Comparison of ENCODE assay signal across 8 cellular contexts in the genomic region with DNA sequence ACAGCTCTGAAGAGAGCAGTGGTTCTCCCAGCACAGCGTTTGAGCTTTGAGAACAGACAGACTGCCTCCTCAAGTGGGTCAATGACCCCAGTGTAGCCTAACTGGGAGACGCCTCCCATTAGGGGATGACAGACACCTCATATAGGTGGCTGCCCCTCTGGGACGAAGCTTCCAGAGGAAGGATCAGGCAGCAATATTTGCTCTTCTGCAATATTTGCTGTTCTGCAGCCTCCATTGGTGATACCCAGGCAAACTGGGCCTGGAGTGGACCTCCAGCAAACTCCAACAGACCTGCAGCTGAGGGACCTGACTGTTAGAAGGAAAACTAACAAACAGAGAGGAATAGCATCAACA. TPM values are rescaled to one million over a fixed set of nuclear protein-coding genes. Genes with fewer than 3 reads are reported as not detected.
DNase-seq lines count a peak whose midpoint lies in the region; ATAC-seq, FAIRE-seq and TF ChIP-seq lines count a peak whose summit lies in the region.
"Not testable (repeated sequence)": the region's sequence is repeated elsewhere in the genome, so short reads cannot be mapped to it uniquely, and the experiment has no call there.

No MANE protein-coding gene starts in this region.

- not testable (repeated sequence) for H4K91ac ChIP-seq in trophoblast cell (ENCODE audit: low read depth, low read length)

- H3K36me3 ChIP-seq in HUES48 (ENCODE audit: control insufficient read depth, insufficient read depth, low read length); effector memory CD4-positive, alpha-beta T cell (ENCODE audit: control insufficient read depth, insufficient read depth, low read length); iPS-18a (ENCODE audit: control insufficient read depth, low read depth, low read length); trophoblast cell (ENCODE audit: control insufficient read depth in 1 of 2, insufficient read depth in 2 of 2, low read length in 2 of 2): not testable (repeated sequence)

- TF ChIP-seq RAD21 in A549 (conservative IDR thresholded peaks at IDR 0.05 in 1 of 2, IDR thresholded peaks at IDR 0.05 in 1 of 2) = not testable (repeated sequence)

- H2AK5ac ChIP-seq in trophoblast cell (ENCODE audit: low read length) = not testable (repeated sequence)

- H2BK12ac ChIP-seq in trophoblast cell (ENCODE audit: low read length) = not testable (repeated sequence)

- not testable (repeated sequence) for TF ChIP-seq POLR2A in A549 (IDR thresholded peaks at IDR 0.05; ENCODE audit: low read length)

- not testable (repeated sequence) for H2AFZ ChIP-seq in trophoblast cell (ENCODE audit: insufficient read depth, low read length, poor library complexity)

- H3K23ac ChIP-seq in trophoblast cell (ENCODE audit: low read length) = not testable (repeated sequence)

- not testable (repeated sequence) for H4K12ac ChIP-seq in trophoblast cell (ENCODE audit: low read depth, low read length)

- H3K36me3 Mint-ChIP-seq in T-helper 2 cell treated with Interferon-gamma antibody and Interleukin-4, amounts not matched to agents 5 μg/mL and 100 μg/mL, for 36 hours (ENCODE audit: low read depth) = peaks cover 25% of the 10 kb centered on the region
- H3K36me3 Mint-ChIP-seq in activated naive CD4-positive, alpha-beta T cell treated with anti-CD3 and anti-CD28 coated beads for 36 hours (ENCODE audit: low read depth) = peaks cover 16% of the 10 kb centered on the region
- H3K36me3 Mint-ChIP-seq in naive thymus-derived CD8-positive, alpha-beta T cell = peaks cover 8 to 34% (median 32%) of the 10 kb centered on the region in 3 donors

- not testable (repeated sequence) for H3K27me3 Mint-ChIP-seq in T-helper 2 cell treated with Interferon-gamma antibody and Interleukin-4, amounts not matched to agents 5 μg/mL and 100 μg/mL, for 36 hours (ENCODE audit: low read depth); activated naive CD4-positive, alpha-beta T cell treated with anti-CD3 and anti-CD28 coated beads for 36 hours (ENCODE audit: low read depth); naive thymus-derived CD8-positive, alpha-beta T cell

- H4K8ac ChIP-seq in trophoblast cell (ENCODE audit: low read depth, low read length) = not testable (repeated sequence)

- H3K9me3 ChIP-seq in A549; HUES48 (ENCODE audit: control insufficient read depth, insufficient read depth, low read length); effector memory CD4-positive, alpha-beta T cell (ENCODE audit: control insufficient read depth, low read length); iPS-18a (ENCODE audit: control insufficient read depth, low read depth, low read length); trophoblast cell (ENCODE audit: insufficient read depth, low read depth, low read length): not testable (repeated sequence)

- intact Hi-C loops in activated naive CD4-positive, alpha-beta T cell treated with anti-CD3 and anti-CD28 coated beads for 36 hours (cut with micrococcal nuclease) = loop anchor here (2.0 to 5.0 kb wide), 4 partner anchors 76 to 1065 kb away; a partner anchor contains a TSS

- ATAC-seq in A549; naive thymus-derived CD8-positive, alpha-beta T cell: not testable (repeated sequence)

- H3K9me3 Mint-ChIP-seq in T-helper 2 cell treated with Interferon-gamma antibody and Interleukin-4, amounts not matched to agents 5 μg/mL and 100 μg/mL, for 36 hours = peaks cover 24% of the 10 kb centered on the region
- H3K9me3 Mint-ChIP-seq in activated naive CD4-positive, alpha-beta T cell treated with anti-CD3 and anti-CD28 coated beads for 36 hours = peaks cover 16% of the 10 kb centered on the region
- peaks cover 0 to 28% (median 8%) of the 10 kb centered on the region in 9 donors for H3K9me3 Mint-ChIP-seq in naive thymus-derived CD8-positive, alpha-beta T cell

- not testable (repeated sequence) for H3K79me1 ChIP-seq in trophoblast cell (ENCODE audit: low read length)

- H3K4me3 Mint-ChIP-seq in T-helper 2 cell treated with Interferon-gamma antibody and Interleukin-4, amounts not matched to agents 5 μg/mL and 100 μg/mL, for 36 hours = peak overlapping the region; percentile 17
- H3K4me3 Mint-ChIP-seq in activated naive CD4-positive, alpha-beta T cell treated with anti-CD3 and anti-CD28 coated beads for 36 hours = peak overlapping the region; percentile 71
- H3K4me3 Mint-ChIP-seq in naive thymus-derived CD8-positive, alpha-beta T cell = peak overlapping the region in 9 of 10 donors; percentile 42 to 90 (median 72)

- not testable (repeated sequence) for TF ChIP-seq CTCF in A549 (IDR thresholded peaks at IDR 0.05)

- not testable (repeated sequence) for H3K18ac ChIP-seq in trophoblast cell (ENCODE audit: low read length)

- H3K27ac Mint-ChIP-seq in T-helper 2 cell treated with Interferon-gamma antibody and Interleukin-4, amounts not matched to agents 5 μg/mL and 100 μg/mL, for 36 hours = peak overlapping the region; percentile 39
- H3K27ac Mint-ChIP-seq in activated naive CD4-positive, alpha-beta T cell treated with anti-CD3 and anti-CD28 coated beads for 36 hours = peak overlapping the region; percentile 88
- peak overlapping the region; percentile 72 to 98 (median 92) for H3K27ac Mint-ChIP-seq in naive thymus-derived CD8-positive, alpha-beta T cell

- not testable (repeated sequence) for H2BK5ac ChIP-seq in trophoblast cell (ENCODE audit: low read depth, low read length, poor library complexity)

- DNase-seq in A549 (ENCODE audit: low read depth in 1 of 2, low spot score in 1 of 2); T-helper 2 cell treated with Interferon-gamma antibody and Interleukin-4, amounts not matched to agents 5 μg/mL and 100 μg/mL, for 36 hours (ENCODE audit: low spot score); activated naive CD4-positive, alpha-beta T cell treated with anti-CD3 and anti-CD28 coated beads for 36 hours; effector memory CD4-positive, alpha-beta T cell; naive thymus-derived CD8-positive, alpha-beta T cell; trophoblast cell: not testable (repeated sequence)

- no CpG with 5 or more reads among the region's 3 CpGs for WGBS in A549 (ENCODE audit: missing lambda C conversion rate)
- no CpG with 5 or more reads among the region's 3 CpGs for WGBS in trophoblast cell (ENCODE audit: extremely low coverage, insufficient coverage, insufficient read length)

- not testable (repeated sequence) for H3K9ac ChIP-seq in HUES48 (ENCODE audit: low read depth, low read length); trophoblast cell (ENCODE audit: low read length)
- peak overlapping the region; percentile 55 for H3K9ac ChIP-seq in iPS-18a (ENCODE audit: low read length)

- not testable (repeated sequence) for TF ChIP-seq EP300 in A549 (IDR thresholded peaks at IDR 0.05)

- POLR2A ChIA-PET in A549 (lab: Yijun Ruan, JAX) = not testable (repeated sequence)
- POLR2A ChIA-PET in naive thymus-derived CD8-positive, alpha-beta T cell (lab: Charles Lee) = interaction anchor here (0.6 to 1.7 kb wide), 6 partner anchors 45 to 217 kb away, joined by 3 to 9 read pairs (median 4); a partner anchor contains a TSS

- not testable (repeated sequence) for H3K4me1 ChIP-seq in A549; HUES48 (ENCODE audit: control insufficient read depth, insufficient read depth, low read length); effector memory CD4-positive, alpha-beta T cell (ENCODE audit: control insufficient read depth, insufficient read depth, low read length, poor library complexity, severe bottlenecking); iPS-18a (ENCODE audit: control insufficient read depth, low read depth, low read length); trophoblast cell (ENCODE audit: control insufficient read depth in 1 of 2, insufficient read depth in 2 of 2, low read length in 2 of 2)

- H3K4ac ChIP-seq in trophoblast cell (ENCODE audit: low read depth, low read length) = not testable (repeated sequence)

- not testable (repeated sequence) for H3K14ac ChIP-seq in trophoblast cell (ENCODE audit: low read length)

- H3K4me3 ChIP-seq in A549; effector memory CD4-positive, alpha-beta T cell (ENCODE audit: insufficient read depth, low read depth, low read length, poor library complexity, severe bottlenecking); trophoblast cell (ENCODE audit: low read depth, low read length): not testable (repeated sequence)
- 0 out of 2 replicates have a peak overlapping the region, but pooled peaks have one; percentile 21 for H3K4me3 ChIP-seq in HUES48 (ENCODE audit: low read depth, low read length)
- peak overlapping the region; percentile 56 for H3K4me3 ChIP-seq in iPS-18a (ENCODE audit: low read length)

- not testable (repeated sequence) for H3K27me3 ChIP-seq in HUES48 (ENCODE audit: control insufficient read depth, insufficient read depth, low read length); effector memory CD4-positive, alpha-beta T cell (replicated peaks; ENCODE audit: control insufficient read depth, insufficient read depth, low read length, poor library complexity, severe bottlenecking); iPS-18a (ENCODE audit: control insufficient read depth, insufficient read depth, low read length); trophoblast cell (ENCODE audit: insufficient read depth, low read length)

- H3K4me2 ChIP-seq in A549 = peak overlapping the region; percentile 67; the same call in 2 of the 3 replicates
- H3K4me2 ChIP-seq in trophoblast cell (ENCODE audit: low read length) = peak overlapping the region; percentile 27

- H3K79me2 ChIP-seq in trophoblast cell (ENCODE audit: control insufficient read depth, insufficient read depth, low read length, poor library complexity) = not testable (repeated sequence)

- not testable (repeated sequence) for FAIRE-seq in A549 (lab: Jason Lieb, UNC)

- H3K27ac ChIP-seq in A549; HUES48 (ENCODE audit: low read depth, low read length); iPS-18a (ENCODE audit: low read length); trophoblast cell (ENCODE audit: low read depth, low read length): not testable (repeated sequence)
- peak overlapping the region; percentile 32 for H3K27ac ChIP-seq in effector memory CD4-positive, alpha-beta T cell (ENCODE audit: insufficient read depth, low read length, poor library complexity, severe bottlenecking)

- CTCF ChIA-PET in A549 (lab: Yijun Ruan, JAX) = interaction anchor here (1.1 kb wide), 1 partner anchor 10 kb away, joined by 3 read pairs; no protein-coding TSS in a partner anchor
- CTCF ChIA-PET in activated naive CD4-positive, alpha-beta T cell treated with anti-CD3 and anti-CD28 coated beads for 36 hours (lab: Charles Lee) = interaction anchor here (0.6 to 0.9 kb wide), 3 partner anchors 10 to 278 kb away, joined by 3 read pairs; no protein-coding TSS in a partner anchor

- H3K4me1 Mint-ChIP-seq in T-helper 2 cell treated with Interferon-gamma antibody and Interleukin-4, amounts not matched to agents 5 μg/mL and 100 μg/mL, for 36 hours (ENCODE audit: low read depth) = peaks cover 22% of the 10 kb centered on the region
- peaks cover 53% of the 10 kb centered on the region for H3K4me1 Mint-ChIP-seq in activated naive CD4-positive, alpha-beta T cell treated with anti-CD3 and anti-CD28 coated beads for 36 hours (ENCODE audit: low read depth)
- H3K4me1 Mint-ChIP-seq in naive thymus-derived CD8-positive, alpha-beta T cell = peaks cover 43 to 79% (median 67%) of the 10 kb centered on the region in 4 donors

- H2BK120ac ChIP-seq in trophoblast cell (ENCODE audit: insufficient read depth, low read length, poor library complexity) = not testable (repeated sequence)

RNA-seq across cellular contexts. Expression of a gene that starts 45.7 kb away (rescaled TPM):
- polyA plus RNA-seq in A549 (2011; rRNA removed) = 8.4 and 10.3 TPM in 2 replicates
- polyA plus RNA-seq in A549 (2012; cell fraction: cytosol; rRNA removed) = 0.69 and 0.83 TPM in 2 replicates
- polyA plus RNA-seq in A549 (2012; cell fraction: nucleus; rRNA removed) = 1.3 and 2.5 TPM in 2 replicates
- polyA plus RNA-seq in A549 (2017; fragmentation: RNase III; extraction: RNeasy Plus Mini Kit Qiagen cat#74134 plus additional on column Dnase treatment) = 2.9 to 3.1 TPM (median 3.0 TPM) in 3 replicates
- 4.7 and 5.5 TPM in 2 replicates for polyA minus RNA-seq in A549 (2011; rRNA and poly(A)+ RNA removed)
- total RNA-seq in activated naive CD4-positive, alpha-beta T cell treated with anti-CD3 and anti-CD28 coated beads for 36 hours = 10 to 100 TPM; 16.1 to 16.8 TPM
- 10 to 100 TPM; 71.2 to 72.5 TPM for total RNA-seq in naive thymus-derived CD8-positive, alpha-beta T cell
- 10 to 100 TPM in 1 of 3 donors, 1 to 10 TPM in 2; 6.7 to 11.2 (median 9.3) TPM for polyA plus RNA-seq in naive thymus-derived CD8-positive, alpha-beta T cell
- polyA plus RNA-seq in trophoblast cell (2013) = 11.0 and 11.4 TPM in 2 replicates

Comparison
In these comparisons a context has a peak if more than half of its experiments do, and no peak if none do; other contexts are left out.
1. H3K27ac Mint-ChIP-seq: peak in every context shown above with its lines; median percentile 92 in naive thymus-derived CD8-positive, alpha-beta T cell; 88 in activated naive CD4-positive, alpha-beta T cell treated with anti-CD3 and anti-CD28 coated beads for 36 hours; 39 in T-helper 2 cell treated with Interferon-gamma antibody and Interleukin-4, amounts not matched to agents 5 μg/mL and 100 μg/mL, for 36 hours.
2. H3K4me3 Mint-ChIP-seq: peak in every context shown above with its lines; median percentile 72 in naive thymus-derived CD8-positive, alpha-beta T cell; 71 in activated naive CD4-positive, alpha-beta T cell treated with anti-CD3 and anti-CD28 coated beads for 36 hours; 17 in T-helper 2 cell treated with Interferon-gamma antibody and Interleukin-4, amounts not matched to agents 5 μg/mL and 100 μg/mL, for 36 hours.
3. RNA of a gene that starts 45.7 kb away (total RNA-seq): 71.2 to 72.5 TPM in naive thymus-derived CD8-positive, alpha-beta T cell; 16.1 to 16.8 TPM in activated naive CD4-positive, alpha-beta T cell treated with anti-CD3 and anti-CD28 coated beads for 36 hours; every median in the first group is over 4 times any median in the second.